23 cellular contexts compared by ENCODE assay signal in the genomic region with DNA sequence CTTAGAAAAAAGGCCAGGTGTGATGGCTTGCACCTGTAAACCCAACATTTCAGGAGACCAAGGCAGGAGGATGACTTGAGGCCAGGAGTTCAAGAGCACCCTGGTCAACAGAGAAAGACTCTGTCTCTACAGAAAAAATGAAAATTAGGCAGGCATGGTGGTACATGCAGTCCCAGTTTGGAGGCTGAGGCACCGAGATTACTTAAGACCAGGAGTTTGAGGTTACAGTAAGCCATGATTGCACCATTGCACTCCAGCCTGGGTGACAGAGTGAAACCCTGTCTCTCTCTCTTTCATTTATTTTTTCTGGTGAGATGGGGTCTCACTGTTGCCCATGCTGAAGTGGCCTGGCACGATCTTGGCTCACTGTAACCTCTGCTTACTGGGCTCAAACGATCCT.
"Had no signal": no experiment of that assay in that cellular context is flagged by ENCODE, and none has a peak within 500 bp of the region (broad histone marks: within the 10 kb centered on the region; RNA-seq: fewer than 3 reads in every experiment).

No MANE protein-coding gene starts in this region.

- H3K27ac Mint-ChIP-seq: activated CD4-positive, alpha-beta memory T cell treated with anti-CD3 and anti-CD28 coated beads for 36 hours; activated naive CD8-positive, alpha-beta T cell treated with anti-CD3 and anti-CD28 coated beads for 36 hours; activated T-helper 2 cell treated with anti-CD3 and anti-CD28 coated beads, Interferon-gamma antibody, Interleukin-2, Interleukin-4, amounts not matched to agents 10 μg/mL and 5 μg/mL and 100 μg/mL, durations not matched to agents 14 hours and 24 hours and 36 hours; effector memory CD8-positive, alpha-beta T cell; natural killer cell; stimulated activated naive CD8-positive, alpha-beta T cell treated with anti-CD3 and anti-CD28 coated beads, Interleukin-15, Interleukin-2, amounts not matched to agents 100 ng/mL and 50 ng/mL, for 24 hours; T-helper 17 cell had no signal

- H3K4me3 Mint-ChIP-seq: activated CD4-positive, alpha-beta memory T cell treated with anti-CD3 and anti-CD28 coated beads for 36 hours; activated naive CD8-positive, alpha-beta T cell treated with anti-CD3 and anti-CD28 coated beads for 36 hours; activated T-cell treated with anti-CD3 and anti-CD28 coated beads, Interleukin-2, amount 50 U/mL, for 4 hours; central memory CD8-positive, alpha-beta T cell; effector memory CD8-positive, alpha-beta T cell; natural killer cell; stimulated activated naive CD8-positive, alpha-beta T cell treated with anti-CD3 and anti-CD28 coated beads, Interleukin-15, Interleukin-2, amounts not matched to agents 100 ng/mL and 50 ng/mL, for 24 hours; T-helper 17 cell had no signal

- H3K36me3 Mint-ChIP-seq: activated naive CD8-positive, alpha-beta T cell treated with anti-CD3 and anti-CD28 coated beads for 36 hours; natural killer cell had no signal

- H3K27me3 Mint-ChIP-seq: activated CD4-positive, alpha-beta memory T cell treated with anti-CD3 and anti-CD28 coated beads for 36 hours; activated naive CD8-positive, alpha-beta T cell treated with anti-CD3 and anti-CD28 coated beads for 36 hours; central memory CD8-positive, alpha-beta T cell; effector memory CD8-positive, alpha-beta T cell; stimulated activated naive CD8-positive, alpha-beta T cell treated with anti-CD3 and anti-CD28 coated beads, Interleukin-15, Interleukin-2, amounts not matched to agents 100 ng/mL and 50 ng/mL, for 24 hours; T-helper 17 cell had no signal

- DNase-seq: activated CD4-positive, alpha-beta memory T cell treated with anti-CD3 and anti-CD28 coated beads for 36 hours; activated CD4-positive, alpha-beta T cell treated with anti-CD3 and anti-CD28 coated beads for 48 hours; activated CD4-positive, CD25-positive, alpha-beta regulatory T cell; activated naive CD4-positive, alpha-beta T cell treated with Interleukin-2 at 50 U/mL for 16 hours; activated naive CD8-positive, alpha-beta T cell treated with anti-CD3 and anti-CD28 coated beads for 36 hours; activated T-cell treated with anti-CD3 and anti-CD28 coated beads, Interleukin-2, amount 50 U/mL, for 4 hours; amniotic stem cell; effector memory CD8-positive, alpha-beta T cell; hippocampal formation; midbrain; natural killer cell; ovary; psoas muscle; right cardiac atrium; stimulated activated CD4-positive, alpha-beta T cell treated with anti-CD3 and anti-CD28 coated beads, Interleukin-12 subunit alpha, Interleukin-12 subunit beta, amount 100 ng/mL, for 4 hours; stimulated activated CD4-positive, alpha-beta T cell treated with anti-CD3 and anti-CD28 coated beads, Interleukin-4, amount 100 ng/mL, for 4 hours; substantia nigra; T-helper 17 cell; thyroid gland had no signal

- H3K9me3 Mint-ChIP-seq: activated CD4-positive, alpha-beta memory T cell treated with anti-CD3 and anti-CD28 coated beads for 36 hours; activated naive CD8-positive, alpha-beta T cell treated with anti-CD3 and anti-CD28 coated beads for 36 hours; activated T-cell treated with anti-CD3 and anti-CD28 coated beads, Interleukin-2, amount 50 U/mL, for 4 hours; activated T-helper 2 cell treated with anti-CD3 and anti-CD28 coated beads, Interferon-gamma antibody, Interleukin-2, Interleukin-4, amounts not matched to agents 10 μg/mL and 5 μg/mL and 100 μg/mL, durations not matched to agents 14 hours and 24 hours and 36 hours; central memory CD8-positive, alpha-beta T cell; effector memory CD8-positive, alpha-beta T cell; natural killer cell; stimulated activated naive CD8-positive, alpha-beta T cell treated with anti-CD3 and anti-CD28 coated beads, Interleukin-15, Interleukin-2, amounts not matched to agents 100 ng/mL and 50 ng/mL, for 24 hours had no signal

- ATAC-seq: activated T-cell treated with anti-CD3 and anti-CD28 coated beads, Interleukin-2, amount 50 U/mL, for 4 hours; effector memory CD8-positive, alpha-beta T cell; esophagus mucosa; natural killer cell; right cardiac atrium; T-helper 17 cell had no signal
